ENCODE assay signal across 14 cellular contexts in the genomic region with DNA sequence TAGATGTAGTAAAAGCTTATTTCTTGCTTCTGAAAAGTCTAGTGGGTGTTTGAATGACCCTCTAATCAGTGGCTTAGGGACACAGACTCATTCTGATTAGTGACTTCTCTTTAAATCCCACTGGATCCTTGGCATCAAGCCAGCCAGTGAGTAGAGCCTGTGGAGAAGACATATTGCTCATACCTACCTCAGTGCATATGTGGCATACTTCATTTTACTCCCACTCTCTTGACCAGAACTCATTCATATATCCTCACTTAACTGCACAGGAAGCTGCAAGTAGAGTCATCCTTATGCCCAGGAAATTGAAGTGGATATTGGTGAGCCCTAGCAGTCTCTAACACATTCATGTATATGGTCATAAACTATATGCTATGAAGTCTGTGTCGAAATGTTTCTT.
A peak's percentile ranks its signal among the peaks of the same experiment; 100 is the strongest.
DNase-seq lines count a peak whose midpoint lies in the region; FAIRE-seq and TF ChIP-seq lines count a peak whose summit lies in the region.
"Had no signal": no experiment of that assay in that cellular context is flagged by ENCODE, and none has a peak within 500 bp of the region (broad histone marks: within the 10 kb centered on the region; RNA-seq: fewer than 3 reads in every experiment).

No MANE protein-coding gene starts in this region.

- no peak overlapping the region for H3K4me3 Mint-ChIP-seq in activated CD4-positive, alpha-beta T cell treated with anti-CD3 and anti-CD28 coated beads, Interleukin-2, amount 10 ng/mL, durations not matched to agents 24 days and 14 days
- H3K4me3 Mint-ChIP-seq in astrocyte (ENCODE audit: unreplicated experiment): no peak overlapping the region
- H3K4me3 Mint-ChIP-seq: central memory CD8-positive, alpha-beta T cell; memory B cell had no signal

- H3K9ac ChIP-seq in astrocyte (ENCODE audit: low read length): no peak overlapping the region
- H3K9ac ChIP-seq: BLaER1 treated with 17β-estradiol and CSF1 and Interleukin-3, amounts not matched to agents 10 nM and 100 nM had no signal

- H3K27me3 ChIP-seq in astrocyte (ENCODE audit: insufficient read depth, low read length): no peaks in the 10 kb centered on the region
- H3K27me3 ChIP-seq in osteoblast (ENCODE audit: insufficient read depth, low read length): no peaks in the 10 kb centered on the region
- H3K27me3 ChIP-seq in tibial artery: no peaks in the 10 kb centered on the region
- H3K27me3 ChIP-seq: BLaER1 treated with 17β-estradiol and CSF1 and Interleukin-3, amounts not matched to agents 10 nM and 100 nM had no signal

- intact Hi-C loops in activated CD4-positive, alpha-beta T cell treated with anti-CD3 and anti-CD28 coated beads, Interleukin-2, amount 10 ng/mL, durations not matched to agents 24 days and 14 days (cut with micrococcal nuclease): no loop called here
- intact Hi-C loops in tibial artery (cut with DNase I; ENCODE audit: low total_unique reads): no loop called here

- peaks cover 6% of the 10 kb centered on the region for H3K9me3 Mint-ChIP-seq in activated CD4-positive, alpha-beta T cell treated with anti-CD3 and anti-CD28 coated beads, Interleukin-2, amount 10 ng/mL, durations not matched to agents 24 days and 14 days
- H3K9me3 Mint-ChIP-seq in astrocyte (ENCODE audit: unreplicated experiment): peaks cover 2% of the 10 kb centered on the region
- H3K9me3 Mint-ChIP-seq: central memory CD8-positive, alpha-beta T cell; memory B cell had no signal

- H3K27ac ChIP-seq in astrocyte (ENCODE audit: low read depth, low read length): peak overlapping the region; percentile 47
- peak overlapping the region; percentile 9 for H3K27ac ChIP-seq in osteoblast (ENCODE audit: low read depth, low read length)
- H3K27ac ChIP-seq in tibial artery: no peak overlapping the region
- H3K27ac ChIP-seq: BLaER1 treated with 17β-estradiol and CSF1 and Interleukin-3, amounts not matched to agents 10 nM and 100 nM; psoas muscle had no signal

- FAIRE-seq in astrocyte (lab: Jason Lieb, UNC): peak; percentile 13

- peaks cover 28% of the 10 kb centered on the region for H3K36me3 Mint-ChIP-seq in activated CD4-positive, alpha-beta T cell treated with anti-CD3 and anti-CD28 coated beads, Interleukin-2, amount 10 ng/mL, durations not matched to agents 24 days and 14 days (ENCODE audit: low read depth)
- H3K36me3 Mint-ChIP-seq in astrocyte (ENCODE audit: low read depth, unreplicated experiment): peaks cover 2% of the 10 kb centered on the region

- in situ Hi-C loops in GM13976 (cut with MboI; ENCODE audit: low sequenced_read_pairs, unreplicated experiment): no loop called here

- no peaks in the 10 kb centered on the region for H3K27me3 Mint-ChIP-seq in activated CD4-positive, alpha-beta T cell treated with anti-CD3 and anti-CD28 coated beads, Interleukin-2, amount 10 ng/mL, durations not matched to agents 24 days and 14 days
- H3K27me3 Mint-ChIP-seq in astrocyte (ENCODE audit: low read depth, unreplicated experiment): no peaks in the 10 kb centered on the region
- H3K27me3 Mint-ChIP-seq: central memory CD8-positive, alpha-beta T cell; memory B cell had no signal

- H3K9me3 ChIP-seq in astrocyte (ENCODE audit: insufficient read depth, low read depth, low read length) (no peaks in the 10 kb centered on the region), osteoblast (ENCODE audit: low read depth, low read length) (no peaks in the 10 kb centered on the region), tibial artery (no peaks in the 10 kb centered on the region)
- H3K9me3 ChIP-seq: psoas muscle had no signal

- H3K4me1 ChIP-seq in astrocyte (ENCODE audit: insufficient read depth, low read length) (peaks cover 3% of the 10 kb centered on the region), osteoblast (ENCODE audit: insufficient read depth, low read length) (peaks cover 23% of the 10 kb centered on the region), tibial artery (peaks cover 0 to 23% (median 4%) of the 10 kb centered on the region in 4 donors)

- H3K4me3 ChIP-seq in astrocyte (ENCODE audit: insufficient read depth, low read depth, low read length) (no peak overlapping the region), osteoblast (ENCODE audit: insufficient read depth, low read length) (no peak overlapping the region), tibial artery (no peak overlapping the region)
- H3K4me3 ChIP-seq: BLaER1 treated with 17β-estradiol and CSF1 and Interleukin-3, amounts not matched to agents 10 nM and 100 nM; psoas muscle had no signal

- DNase-seq in activated CD4-positive, alpha-beta T cell treated with anti-CD3 and anti-CD28 coated beads, Interleukin-2, amount 50 U/mL, for 48 hours: peak; percentile 14 to 25
- DNase-seq in activated CD4-positive, alpha-beta T cell treated with anti-CD3 and anti-CD28 coated beads, Interleukin-2, amount 10 ng/mL, durations not matched to agents 24 days and 14 days: no peak
- DNase-seq in HS-27A (ENCODE audit: low read depth) (peak; percentile 11), astrocyte (ENCODE audit: low read depth) (peak; percentile 80), osteoblast (ENCODE audit: insufficient read length, low spot score, missing footprints) (no peak), tibial artery (no peak), GM13976 (ENCODE audit: low spot score) (no peak), NCI-H1436 treated with DMSO at 0.1 percent for 48 hours (lab: John Stamatoyannopoulos, UW) (no peak)
- DNase-seq: NCI-H446 treated with DMSO at 0.1 percent for 48 hours, psoas muscle, trophoblast cell had no signal

- H3K79me2 ChIP-seq in astrocyte (ENCODE audit: insufficient read depth, low read length): peaks cover 8% of the 10 kb centered on the region
- no peaks in the 10 kb centered on the region for H3K79me2 ChIP-seq in osteoblast (ENCODE audit: insufficient read depth, low read length)

- H4K20me1 ChIP-seq in astrocyte (ENCODE audit: insufficient read depth, low read length) (no peaks in the 10 kb centered on the region), osteoblast (ENCODE audit: insufficient read depth, low read length) (no peaks in the 10 kb centered on the region)

- H3K4me2 ChIP-seq in astrocyte (ENCODE audit: low read length) (no peak overlapping the region), osteoblast (ENCODE audit: insufficient read depth, low read length) (peak overlapping the region; percentile 29)
- H3K4me2 ChIP-seq: BLaER1 treated with 17β-estradiol and CSF1 and Interleukin-3, amounts not matched to agents 10 nM and 100 nM had no signal

- no peak overlapping the region for H3K27ac Mint-ChIP-seq in activated CD4-positive, alpha-beta T cell treated with anti-CD3 and anti-CD28 coated beads, Interleukin-2, amount 10 ng/mL, durations not matched to agents 24 days and 14 days
- H3K27ac Mint-ChIP-seq in astrocyte (ENCODE audit: unreplicated experiment): peak overlapping the region; percentile 88
- H3K27ac Mint-ChIP-seq: memory B cell had no signal

- H3K36me3 ChIP-seq in astrocyte (ENCODE audit: insufficient read depth, low read length): peaks cover 4% of the 10 kb centered on the region
- no peaks in the 10 kb centered on the region for H3K36me3 ChIP-seq in osteoblast (ENCODE audit: insufficient read depth, low read length)
- H3K36me3 ChIP-seq in tibial artery: no peaks in the 10 kb centered on the region

- H2AFZ ChIP-seq in astrocyte (ENCODE audit: low read depth, low read length) (no peak overlapping the region), osteoblast (ENCODE audit: low read length) (no peak overlapping the region)

- H3K4me1 Mint-ChIP-seq in activated CD4-positive, alpha-beta T cell treated with anti-CD3 and anti-CD28 coated beads, Interleukin-2, amount 10 ng/mL, durations not matched to agents 24 days and 14 days: peaks cover 42% of the 10 kb centered on the region
- H3K4me1 Mint-ChIP-seq in astrocyte (ENCODE audit: low read depth, unreplicated experiment): peaks cover 47% of the 10 kb centered on the region

- TF ChIP-seq CTCF in astrocyte (IDR thresholded peaks at IDR 0.05; ENCODE audit: insufficient read depth, low read depth, low read length): no peak
- no peak for TF ChIP-seq CTCF in osteoblast (IDR thresholded peaks at IDR 0.05; ENCODE audit: extremely low read depth, low read depth, low read length)
- no peak for TF ChIP-seq CTCF in tibial artery (IDR thresholded peaks at IDR 0.05)
- TF ChIP-seq CTCF in GM13976 (IDR thresholded peaks at IDR 0.05; ENCODE audit: borderline replicate concordance, control extremely low read depth, extremely low read depth, insufficient read depth, missing control alignments): no peak

Comparison
In these comparisons a context has a peak if more than half of its experiments do, and no peak if none do; other contexts are left out.
1. DNase-seq: peak in activated CD4-positive, alpha-beta T cell treated with anti-CD3 and anti-CD28 coated beads, Interleukin-2, amount 50 U/mL, for 48 hours (2 of 2), HS-27A (single experiment) and astrocyte (single experiment); none in activated CD4-positive, alpha-beta T cell treated with anti-CD3 and anti-CD28 coated beads, Interleukin-2, amount 10 ng/mL, durations not matched to agents 24 days and 14 days (single experiment), osteoblast (single experiment), tibial artery (0 of 2), GM13976 (single experiment) and NCI-H1436 treated with DMSO at 0.1 percent for 48 hours (single experiment).
2. H3K27ac ChIP-seq: peak in astrocyte (single experiment) and osteoblast (single experiment); none in tibial artery (0 of 2).